In genomic region chr5:107887181-107887580, GRCh38 we compare ENCODE assay signal across 15 cellular contexts.
DNase-seq lines count a peak whose midpoint lies in the region; ATAC-seq and TF ChIP-seq lines count a peak whose summit lies in the region.
"Had no signal": no experiment of that assay in that cellular context is flagged by ENCODE, and none has a peak within 500 bp of the region (broad histone marks: within the 10 kb centered on the region; RNA-seq: fewer than 3 reads in every experiment).

No MANE protein-coding gene starts in this region.

- H3K27me3 Mint-ChIP-seq in T-helper 2 cell treated with Interferon-gamma antibody and Interleukin-4, amounts not matched to agents 5 μg/mL and 100 μg/mL, for 36 hours (ENCODE audit: low read depth): no peaks in the 10 kb centered on the region
- H3K27me3 Mint-ChIP-seq in mesothelial cell of epicardium (ENCODE audit: low read depth): no peaks in the 10 kb centered on the region
- H3K27me3 Mint-ChIP-seq in naive thymus-derived CD8-positive, alpha-beta T cell: no peaks in the 10 kb centered on the region
- H3K27me3 Mint-ChIP-seq: memory B cell had no signal

- peaks cover 13% of the 10 kb centered on the region for H3K36me3 Mint-ChIP-seq in T-helper 2 cell treated with Interferon-gamma antibody and Interleukin-4, amounts not matched to agents 5 μg/mL and 100 μg/mL, for 36 hours (ENCODE audit: low read depth)
- no peaks in the 10 kb centered on the region for H3K36me3 Mint-ChIP-seq in mesothelial cell of epicardium
- H3K36me3 Mint-ChIP-seq in naive thymus-derived CD8-positive, alpha-beta T cell: peaks cover 0 to 16% (median 2%) of the 10 kb centered on the region in 3 donors

- POLR2A ChIA-PET in naive thymus-derived CD8-positive, alpha-beta T cell (lab: Charles Lee): no interaction called here

- peak overlapping the region; percentile 67 for H3K4me3 Mint-ChIP-seq in T-helper 2 cell treated with Interferon-gamma antibody and Interleukin-4, amounts not matched to agents 5 μg/mL and 100 μg/mL, for 36 hours
- peak overlapping the region; percentile 10 for H3K4me3 Mint-ChIP-seq in mesothelial cell of epicardium
- H3K4me3 Mint-ChIP-seq in naive thymus-derived CD8-positive, alpha-beta T cell: peak overlapping the region in 1 of 10 donors; percentile 7
- H3K4me3 Mint-ChIP-seq: memory B cell had no signal

- H3K36me3 ChIP-seq in upper lobe of right lung: no peaks in the 10 kb centered on the region
- H3K36me3 ChIP-seq: spleen had no signal

- H3K9me3 Mint-ChIP-seq in T-helper 2 cell treated with Interferon-gamma antibody and Interleukin-4, amounts not matched to agents 5 μg/mL and 100 μg/mL, for 36 hours: peaks cover 5% of the 10 kb centered on the region
- H3K9me3 Mint-ChIP-seq in mesothelial cell of epicardium: no peaks in the 10 kb centered on the region
- no peaks in the 10 kb centered on the region for H3K9me3 Mint-ChIP-seq in naive thymus-derived CD8-positive, alpha-beta T cell
- H3K9me3 Mint-ChIP-seq: memory B cell had no signal

- DNase-seq in DMS53 treated with DMSO at 0.1 percent for 48 hours (lab: John Stamatoyannopoulos, UW; ENCODE audit: unreplicated experiment) (peak; percentile 9), HT-29 (ENCODE audit: low spot score) (peak; percentile 26), mesothelial cell of epicardium (ENCODE audit: low spot score in 2 of 2, unreplicated experiment in 2 of 2) (no peak), islet precursor cell (no peak), upper lobe of right lung (no peak)
- no peak for DNase-seq in T-helper 2 cell treated with Interferon-gamma antibody and Interleukin-4, amounts not matched to agents 5 μg/mL and 100 μg/mL, for 36 hours (ENCODE audit: low spot score)
- no peak for DNase-seq in naive thymus-derived CD8-positive, alpha-beta T cell
- DNase-seq: activated effector memory CD4-positive, alpha-beta T cell treated with anti-CD3 and anti-CD28 coated beads, Interleukin-2, amount 50 U/mL, for 16 hours; anterior cingulate cortex; hippocampal formation; kidney; psoas muscle; RPMI8226; spleen had no signal

- H3K27ac ChIP-seq in upper lobe of right lung: no peak overlapping the region
- H3K27ac ChIP-seq: psoas muscle, spleen had no signal

- ATAC-seq in naive thymus-derived CD8-positive, alpha-beta T cell: no peak
- ATAC-seq in upper lobe of right lung: no peak
- ATAC-seq: psoas muscle had no signal

- peak overlapping the region; percentile 51 for H3K27ac Mint-ChIP-seq in T-helper 2 cell treated with Interferon-gamma antibody and Interleukin-4, amounts not matched to agents 5 μg/mL and 100 μg/mL, for 36 hours
- H3K27ac Mint-ChIP-seq in mesothelial cell of epicardium: no peak overlapping the region
- no peak overlapping the region for H3K27ac Mint-ChIP-seq in naive thymus-derived CD8-positive, alpha-beta T cell
- H3K27ac Mint-ChIP-seq: memory B cell had no signal

- no peak overlapping the region for H3K4me3 ChIP-seq in upper lobe of right lung
- H3K4me3 ChIP-seq: psoas muscle had no signal

- intact Hi-C loops in upper lobe of right lung (cut with DNase I): no loop called here

- H3K4me1 Mint-ChIP-seq in T-helper 2 cell treated with Interferon-gamma antibody and Interleukin-4, amounts not matched to agents 5 μg/mL and 100 μg/mL, for 36 hours (ENCODE audit: low read depth): peaks cover 39% of the 10 kb centered on the region
- H3K4me1 Mint-ChIP-seq in mesothelial cell of epicardium: peaks cover 7% of the 10 kb centered on the region
- H3K4me1 Mint-ChIP-seq in naive thymus-derived CD8-positive, alpha-beta T cell: peaks cover 5 to 24% (median 15%) of the 10 kb centered on the region in 4 donors
- H3K4me1 Mint-ChIP-seq: memory B cell had no signal

- no peaks in the 10 kb centered on the region for H3K9me3 ChIP-seq in upper lobe of right lung
- H3K9me3 ChIP-seq: psoas muscle, spleen had no signal

- no peaks in the 10 kb centered on the region for H3K27me3 ChIP-seq in upper lobe of right lung
- H3K27me3 ChIP-seq: spleen had no signal

- H3K4me1 ChIP-seq in upper lobe of right lung: no peaks in the 10 kb centered on the region
- H3K4me1 ChIP-seq: psoas muscle had no signal

- no peak for TF ChIP-seq CTCF in mesothelial cell of epicardium (IDR thresholded peaks at IDR 0.05; ENCODE audit: unreplicated experiment)
- no peak for TF ChIP-seq CTCF in upper lobe of right lung (IDR thresholded peaks at IDR 0.05)

Comparison
In these comparisons a context has a peak if more than half of its experiments do, and no peak if none do; other contexts are left out.
1. DNase-seq: peak in DMS53 treated with DMSO at 0.1 percent for 48 hours (single experiment) and HT-29 (single experiment); none in T-helper 2 cell treated with Interferon-gamma antibody and Interleukin-4, amounts not matched to agents 5 μg/mL and 100 μg/mL, for 36 hours (single experiment), mesothelial cell of epicardium (0 of 2), naive thymus-derived CD8-positive, alpha-beta T cell (0 of 10), islet precursor cell (single experiment) and upper lobe of right lung (single experiment).